In the genomic region with DNA sequence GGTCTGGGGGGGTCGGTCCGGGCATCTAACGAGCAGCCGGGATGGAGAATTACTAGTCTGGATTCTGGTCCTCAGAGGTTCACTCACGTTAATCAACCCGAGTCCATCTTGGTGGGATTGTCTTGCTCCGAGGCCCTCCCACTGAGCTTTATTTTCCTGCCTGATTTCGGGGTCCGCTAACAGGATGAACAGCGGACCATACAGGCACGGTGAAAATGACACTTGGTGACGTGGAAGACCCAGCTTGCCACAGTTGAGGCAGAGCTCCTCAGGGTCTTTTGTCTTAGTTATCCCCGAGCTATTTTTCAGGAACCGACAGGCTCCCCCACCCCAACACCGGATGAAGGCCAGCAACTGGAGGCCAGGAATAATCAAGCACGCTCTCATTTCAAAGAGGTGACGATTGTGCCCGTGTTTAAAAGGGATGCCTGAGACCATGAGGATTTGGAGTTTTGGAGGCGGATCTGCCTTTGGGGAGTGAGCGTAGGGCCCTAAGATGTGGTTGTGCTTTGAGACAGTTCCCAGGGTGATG, we compare ENCODE assay signal across 7 cellular contexts.
DNase-seq lines count a peak whose midpoint lies in the region; ATAC-seq and TF ChIP-seq lines count a peak whose summit lies in the region.

No MANE protein-coding gene starts in this region.

- peak; percentile 78 for DNase-seq in NCI-H2227 treated with DMSO at 0.1 percent for 48 hours (lab: John Stamatoyannopoulos, UW)
- no peak for DNase-seq in epithelial cell of esophagus (ENCODE audit: low read depth)
- DNase-seq in NCI-H2171 treated with DMSO at 0.1 percent for 48 hours (lab: John Stamatoyannopoulos, UW), result no peak
- DNase-seq in ecto neural progenitor cell (ENCODE audit: low spot score), result no peak

- peak overlapping the region; percentile 76 for H3K9ac ChIP-seq in muscle layer of colon (ENCODE audit: low read length)

- H3K36me3 ChIP-seq in muscle layer of colon (ENCODE audit: insufficient read depth, low read length), result no peaks in the 10 kb centered on the region

- ATAC-seq in GM19452 (IDR thresholded peaks at IDR 0.05; ENCODE audit: unreplicated experiment), result peak; percentile 4
- no peak for ATAC-seq in GM18861 (IDR thresholded peaks at IDR 0.05; ENCODE audit: unreplicated experiment)

- H3K9me3 ChIP-seq in muscle layer of colon (ENCODE audit: low read length), result no peaks in the 10 kb centered on the region

- H3K27ac ChIP-seq in muscle layer of colon (ENCODE audit: low read depth, low read length), result peak overlapping the region; percentile 63

- peaks cover 5% of the 10 kb centered on the region for H3K4me1 ChIP-seq in muscle layer of colon (ENCODE audit: insufficient read depth, low read length)

- H3K4me3 ChIP-seq in epithelial cell of esophagus (ENCODE audit: low read length) (peak overlapping the region; percentile 51), muscle layer of colon (ENCODE audit: low read depth in 1 of 2, low read length in 2 of 2) (peak overlapping the region; percentile 41 to 79)

- TF ChIP-seq CTCF in epithelial cell of esophagus (IDR thresholded peaks at IDR 0.05; ENCODE audit: insufficient read depth, low read depth, low read length, missing control alignments), result no peak

- H3K27me3 ChIP-seq in muscle layer of colon (ENCODE audit: control insufficient read depth in 1 of 2, insufficient read depth in 2 of 2, low read length in 2 of 2), result no peaks in the 10 kb centered on the region
